Comparison of ENCODE assay signal across 8 cellular contexts in the genomic region with DNA sequence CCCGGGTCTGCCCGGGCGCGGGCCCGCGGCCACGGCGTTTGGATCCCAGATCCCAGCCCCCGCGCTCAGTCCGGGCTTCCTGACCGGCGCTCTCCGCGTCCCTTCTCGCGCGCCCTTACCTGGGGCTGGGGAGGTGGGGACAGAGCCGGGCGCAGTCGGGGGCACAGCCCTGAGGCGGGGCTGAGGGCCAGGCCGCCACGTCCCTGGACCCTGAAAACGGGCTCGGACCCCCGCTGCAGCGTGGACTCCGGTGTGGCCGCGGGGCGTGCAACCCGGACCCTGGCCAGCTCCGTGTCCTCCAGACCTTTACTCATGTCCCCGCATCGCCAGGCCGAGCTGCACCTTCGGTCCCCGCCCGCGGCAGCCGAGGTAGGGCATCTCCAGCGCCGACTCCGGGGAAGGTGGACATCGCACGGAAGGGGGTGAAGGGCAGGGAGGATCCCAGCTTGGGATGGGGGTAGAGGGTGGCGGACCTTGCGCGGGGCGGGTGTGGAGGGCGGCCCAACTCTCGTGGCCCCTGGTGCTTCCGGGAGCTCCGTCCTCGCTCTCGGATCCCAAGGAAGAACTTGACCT. TPM values are rescaled to one million over a fixed set of nuclear protein-coding genes. Genes with fewer than 3 reads are reported as not detected.
DNase-seq lines count a peak whose midpoint lies in the region; ATAC-seq and TF ChIP-seq lines count a peak whose summit lies in the region.

No MANE protein-coding gene starts in this region.

- no peaks in the 10 kb centered on the region for H3K9me2 ChIP-seq in GM23338 (ENCODE audit: insufficient read depth)

- under 1% methylated on average over 43 of the region's 57 CpGs for WGBS in smooth muscle cell (ENCODE audit: low lambda C conversion rate)

- peaks cover 26% of the 10 kb centered on the region for H3K27me3 Mint-ChIP-seq in GM23338 (ENCODE audit: insufficient read depth, low read depth, poor library complexity)
- H3K27me3 Mint-ChIP-seq in activated T-helper 2 cell treated with anti-CD3 and anti-CD28 coated beads, Interferon-gamma antibody, Interleukin-2, Interleukin-4, amounts not matched to agents 10 μg/mL and 5 μg/mL and 100 μg/mL, durations not matched to agents 14 hours and 24 hours and 36 hours (ENCODE audit: low read depth): peaks cover 21% of the 10 kb centered on the region

- H4K20me1 ChIP-seq in GM23338 (replicated peaks; ENCODE audit: insufficient read depth): peaks cover 14% of the 10 kb centered on the region
- H4K20me1 ChIP-seq in smooth muscle cell (ENCODE audit: low read depth): peaks cover 37% of the 10 kb centered on the region

- peaks cover 11% of the 10 kb centered on the region; the same call in 2 of the 3 replicates for H3K4me1 Mint-ChIP-seq in GM23338
- H3K4me1 Mint-ChIP-seq in activated T-helper 2 cell treated with anti-CD3 and anti-CD28 coated beads, Interferon-gamma antibody, Interleukin-2, Interleukin-4, amounts not matched to agents 10 μg/mL and 5 μg/mL and 100 μg/mL, durations not matched to agents 14 hours and 24 hours and 36 hours (ENCODE audit: low read depth): peaks cover 7% of the 10 kb centered on the region

- POLR2A ChIA-PET in HEK293T (lab: Yijun Ruan, JAX): interaction anchor here (0.7 to 1.9 kb wide), 3 partner anchors 25 to 45 kb away, joined by 3 to 5 read pairs (median 4); a partner anchor contains a TSS

- H3K4me1 ChIP-seq in GM23338 (ENCODE audit: insufficient read depth) (peaks cover 4% of the 10 kb centered on the region; the same call in 1 of the 2 replicates), smooth muscle cell (ENCODE audit: low read depth) (peaks cover 3% of the 10 kb centered on the region)

- peak overlapping the region; percentile 78 for H3K4me3 Mint-ChIP-seq in GM23338
- H3K4me3 Mint-ChIP-seq in activated T-helper 2 cell treated with anti-CD3 and anti-CD28 coated beads, Interferon-gamma antibody, Interleukin-2, Interleukin-4, amounts not matched to agents 10 μg/mL and 5 μg/mL and 100 μg/mL, durations not matched to agents 14 hours and 24 hours and 36 hours (ENCODE audit: low read depth): peak overlapping the region; percentile 60

- H3K4me3 ChIP-seq in GM23338 (peak overlapping the region; percentile 79), iPS-11a (ENCODE audit: low read depth, low read length) (peak overlapping the region; percentile 65), smooth muscle cell (peak overlapping the region; percentile 77)

- peaks cover 18% of the 10 kb centered on the region; the same call in 1 of the 2 replicates for H3K27me3 ChIP-seq in GM23338 (ENCODE audit: insufficient read depth)
- H3K27me3 ChIP-seq in smooth muscle cell (ENCODE audit: low read depth): no peaks in the 10 kb centered on the region

- DNase-seq in GM23338 (ENCODE audit: low spot score): peak; percentile 71
- DNase-seq in activated T-helper 2 cell treated with anti-CD3 and anti-CD28 coated beads, Interferon-gamma antibody, Interleukin-2, Interleukin-4, amounts not matched to agents 10 μg/mL and 5 μg/mL and 100 μg/mL, durations not matched to agents 14 hours and 24 hours and 36 hours (ENCODE audit: low spot score): no peak
- no peak for DNase-seq in smooth muscle cell (lab: John Stamatoyannopoulos, UW; ENCODE audit: unreplicated experiment)
- DNase-seq in HEK293T (ENCODE audit: extremely low spot score): no peak
- DNase-seq in stimulated activated CD4-positive, alpha-beta T cell treated with anti-CD3 and anti-CD28 coated beads, Interleukin-2, amount 100 ng/mL, for 48 hours: no peak

- H3K27ac Mint-ChIP-seq in GM23338: no peak overlapping the region
- H3K27ac Mint-ChIP-seq in activated T-helper 2 cell treated with anti-CD3 and anti-CD28 coated beads, Interferon-gamma antibody, Interleukin-2, Interleukin-4, amounts not matched to agents 10 μg/mL and 5 μg/mL and 100 μg/mL, durations not matched to agents 14 hours and 24 hours and 36 hours: no peak overlapping the region

- ATAC-seq in GM23338 (peak; percentile 71), HG03432 (IDR thresholded peaks at IDR 0.05; ENCODE audit: unreplicated experiment) (no peak), GM18861 (IDR thresholded peaks at IDR 0.05; ENCODE audit: unreplicated experiment) (no peak)

- H3K4me2 ChIP-seq in GM23338 (peak overlapping the region; percentile 89), smooth muscle cell (peak overlapping the region; percentile 92)

- H3K27ac ChIP-seq in GM23338 (ENCODE audit: low read depth) (no peak overlapping the region), smooth muscle cell (ENCODE audit: low read depth) (no peak overlapping the region)

- H3K9me3 Mint-ChIP-seq in GM23338: 0 out of 3 replicates have a peak, but pooled peaks cover 2% of the 10 kb centered on the region
- H3K9me3 Mint-ChIP-seq in activated T-helper 2 cell treated with anti-CD3 and anti-CD28 coated beads, Interferon-gamma antibody, Interleukin-2, Interleukin-4, amounts not matched to agents 10 μg/mL and 5 μg/mL and 100 μg/mL, durations not matched to agents 14 hours and 24 hours and 36 hours: no peaks in the 10 kb centered on the region

- H3F3A ChIP-seq in GM23338 (replicated peaks; ENCODE audit: low read depth) (peaks cover 9% of the 10 kb centered on the region), smooth muscle cell (ENCODE audit: low read depth) (peaks cover 10% of the 10 kb centered on the region)

- CTCF ChIA-PET in HEK293T (lab: Yijun Ruan, JAX): interaction anchor here (1.3 kb wide), 1 partner anchor 71 kb away, joined by 5 read pairs; no protein-coding TSS in a partner anchor

- H3K36me3 ChIP-seq in GM23338 (ENCODE audit: insufficient read depth) (0 out of 2 replicates have a peak, but pooled peaks cover 4% of the 10 kb centered on the region), smooth muscle cell (ENCODE audit: low read depth) (no peaks in the 10 kb centered on the region)

- H3K79me2 ChIP-seq in GM23338 (replicated peaks; ENCODE audit: insufficient read depth) (no peaks in the 10 kb centered on the region), smooth muscle cell (ENCODE audit: low read depth) (no peaks in the 10 kb centered on the region)

- H3K36me3 Mint-ChIP-seq in GM23338 (ENCODE audit: low read depth): peaks cover 18% of the 10 kb centered on the region; the same call in 2 of the 3 replicates
- peaks cover 20% of the 10 kb centered on the region for H3K36me3 Mint-ChIP-seq in activated T-helper 2 cell treated with anti-CD3 and anti-CD28 coated beads, Interferon-gamma antibody, Interleukin-2, Interleukin-4, amounts not matched to agents 10 μg/mL and 5 μg/mL and 100 μg/mL, durations not matched to agents 14 hours and 24 hours and 36 hours (ENCODE audit: low read depth)

- no peaks in the 10 kb centered on the region for H3K9me3 ChIP-seq in smooth muscle cell (replicated peaks; ENCODE audit: low read depth)

- intact Hi-C loops in activated T-helper 2 cell treated with anti-CD3 and anti-CD28 coated beads, Interferon-gamma antibody, Interleukin-2, Interleukin-4, amounts not matched to agents 10 μg/mL and 5 μg/mL and 100 μg/mL, durations not matched to agents 14 hours and 24 hours and 36 hours (cut with micrococcal nuclease): no loop called here

- H2AFZ ChIP-seq in GM23338: peak overlapping the region; percentile 97
- peak overlapping the region; percentile 91 for H2AFZ ChIP-seq in smooth muscle cell (ENCODE audit: low read depth)

- H3K9ac ChIP-seq in smooth muscle cell (ENCODE audit: low read depth): no peak overlapping the region

- TF ChIP-seq CTCF in GM23338 (conservative IDR thresholded peaks at IDR 0.05; ENCODE audit: low read depth in 2 of 2) (no peak), smooth muscle cell (IDR thresholded peaks at IDR 0.05; ENCODE audit: borderline replicate concordance, insufficient read depth, poor library complexity, severe bottlenecking) (no peak)

TF ChIP-seq in GM23338, 12 proteins besides CTCF, POLR2A, EP300 and RAD21 (continues in another document):
- TF ChIP-seq NANOG (IDR thresholded peaks at IDR 0.05; ENCODE audit: borderline replicate concordance): no peak

TF ChIP-seq in HEK293T, 16 proteins besides CTCF, POLR2A, EP300 and RAD21 (continues in another document):
- no peak for TF ChIP-seq FOXM1 (IDR thresholded peaks at IDR 0.05; ENCODE audit: borderline replicate concordance)

RNA-seq across cellular contexts. Expression of a gene that starts 9.9 kb away (rescaled TPM):
- total RNA-seq in GM23338 (2014; rRNA removed; shearing (Covaris generic)): 0.45 and 1.7 TPM in 2 replicates
- 1.4 and 1.5 TPM in 2 replicates for polyA plus RNA-seq in GM23338 (2016; fragmentation: Nextera tagmentation; extraction: Ambion mirVana)
- 0.23 and 0.30 TPM in 2 replicates for total RNA-seq in activated T-helper 2 cell treated with anti-CD3 and anti-CD28 coated beads, Interferon-gamma antibody, Interleukin-2, Interleukin-4, amounts not matched to agents 10 μg/mL and 5 μg/mL and 100 μg/mL, durations not matched to agents 14 hours and 24 hours and 36 hours
- total RNA-seq in smooth muscle cell: 0.85 and 0.94 TPM in 2 replicates
- polyA plus RNA-seq in smooth muscle cell: 0.13 TPM in 1 of 2 replicates, not detected in the other

RNA-seq across cellular contexts. Expression of a gene that starts 24.9 kb away (rescaled TPM):
- 39.9 and 41.1 TPM in 2 replicates for total RNA-seq in GM23338 (2014; rRNA removed; shearing (Covaris generic))
- polyA plus RNA-seq in GM23338 (2016; fragmentation: Nextera tagmentation; extraction: Ambion mirVana) (7.7 and 9.2 TPM in 2 replicates), smooth muscle cell (43.9 and 49.7 TPM in 2 replicates)
- 64.7 and 68.4 TPM in 2 replicates for total RNA-seq in activated T-helper 2 cell treated with anti-CD3 and anti-CD28 coated beads, Interferon-gamma antibody, Interleukin-2, Interleukin-4, amounts not matched to agents 10 μg/mL and 5 μg/mL and 100 μg/mL, durations not matched to agents 14 hours and 24 hours and 36 hours
- total RNA-seq in smooth muscle cell: 28.1 and 34.2 TPM in 2 replicates

RNA-seq across cellular contexts. Expression of a gene that starts 40.0 kb away (rescaled TPM):
- total RNA-seq in GM23338 (2014; rRNA removed; shearing (Covaris generic)): 97.6 and 104 TPM in 2 replicates
- polyA plus RNA-seq in GM23338 (2016; fragmentation: Nextera tagmentation; extraction: Ambion mirVana) (39.5 and 40.7 TPM in 2 replicates), smooth muscle cell (25.1 and 26.6 TPM in 2 replicates)
- total RNA-seq in activated T-helper 2 cell treated with anti-CD3 and anti-CD28 coated beads, Interferon-gamma antibody, Interleukin-2, Interleukin-4, amounts not matched to agents 10 μg/mL and 5 μg/mL and 100 μg/mL, durations not matched to agents 14 hours and 24 hours and 36 hours: 79.2 and 80.1 TPM in 2 replicates
- 40.9 TPM in 2 replicates for total RNA-seq in smooth muscle cell

RNA-seq across cellular contexts. Expression of a gene that starts 44.7 kb away (rescaled TPM):
- total RNA-seq in GM23338 (2014; rRNA removed; shearing (Covaris generic)): 25.9 and 38.8 TPM in 2 replicates
- polyA plus RNA-seq in GM23338 (2016; fragmentation: Nextera tagmentation; extraction: Ambion mirVana) (20.4 and 21.8 TPM in 2 replicates), smooth muscle cell (26.8 and 38.6 TPM in 2 replicates)
- 25.8 and 25.9 TPM in 2 replicates for total RNA-seq in activated T-helper 2 cell treated with anti-CD3 and anti-CD28 coated beads, Interferon-gamma antibody, Interleukin-2, Interleukin-4, amounts not matched to agents 10 μg/mL and 5 μg/mL and 100 μg/mL, durations not matched to agents 14 hours and 24 hours and 36 hours
- total RNA-seq in smooth muscle cell: 16.6 and 28.0 TPM in 2 replicates

RNA-seq across cellular contexts. Expression of a gene that starts 57.8 kb away (rescaled TPM):
- total RNA-seq in GM23338 (2014; rRNA removed; shearing (Covaris generic)): not detected in 2 replicates
- polyA plus RNA-seq in GM23338 (2016; fragmentation: Nextera tagmentation; extraction: Ambion mirVana) (not detected in 2 replicates), smooth muscle cell (0.89 and 1.2 TPM in 2 replicates)
- 0.07 TPM in 1 of 2 replicates, not detected in the other for total RNA-seq in activated T-helper 2 cell treated with anti-CD3 and anti-CD28 coated beads, Interferon-gamma antibody, Interleukin-2, Interleukin-4, amounts not matched to agents 10 μg/mL and 5 μg/mL and 100 μg/mL, durations not matched to agents 14 hours and 24 hours and 36 hours
- 0.13 and 0.45 TPM in 2 replicates for total RNA-seq in smooth muscle cell
